ENCODE assay signal across 15 cellular contexts in genomic region chr1:47592296-47592975, GRCh38.
A peak's percentile ranks its signal among the peaks of the same experiment; 100 is the strongest.
DNase-seq lines count a peak whose midpoint lies in the region; ATAC-seq, FAIRE-seq and TF ChIP-seq lines count a peak whose summit lies in the region.
"Had no signal": no experiment of that assay in that cellular context is flagged by ENCODE, and none has a peak within 500 bp of the region (broad histone marks: within the 10 kb centered on the region; RNA-seq: fewer than 3 reads in every experiment).

No MANE protein-coding gene starts in this region.

- no peak overlapping the region for H3K27ac ChIP-seq in small intestine (ENCODE audit: low read depth in 1 of 2, low read length in 1 of 2)
- H3K27ac ChIP-seq: ascending aorta, parathyroid adenoma had no signal

- no peaks in the 10 kb centered on the region for H3K9me3 ChIP-seq in small intestine (ENCODE audit: control insufficient read depth, low read depth)
- H3K9me3 ChIP-seq: ascending aorta, HAP-1 had no signal

- H3K36me3 ChIP-seq in small intestine (ENCODE audit: control insufficient read depth in 2 of 2, insufficient read depth in 2 of 2, low read length in 2 of 2), result no peaks in the 10 kb centered on the region
- H3K36me3 ChIP-seq: ascending aorta, HAP-1 had no signal

- H3K4me3 Mint-ChIP-seq in glutamatergic neuron (ENCODE audit: unreplicated experiment), result peak overlapping the region; percentile 73
- H3K4me3 Mint-ChIP-seq: activated CD4-positive, alpha-beta T cell treated with anti-CD3 and anti-CD28 coated beads for 36 hours; activated T-helper 17 cell treated with anti-CD3 and anti-CD28 coated beads, Interleukin-2, amount 50 U/mL, for 72 hours had no signal

- H3K4me3 ChIP-seq in small intestine (ENCODE audit: low read depth in 1 of 2, low read length in 2 of 2), result no peak overlapping the region
- H3K4me3 ChIP-seq: HAP-1 had no signal

- peak; percentile 47 for DNase-seq in activated CD8-positive, alpha-beta memory T cell treated with anti-CD3 and anti-CD28 coated beads for 24 hours
- no peak for DNase-seq in activated CD8-positive, alpha-beta memory T cell treated with anti-CD3 and anti-CD28 coated beads, Interleukin-2, amount 50 U/mL, for 4 hours
- DNase-seq in NCI-H345 treated with DMSO at 0.1 percent for 48 hours (lab: John Stamatoyannopoulos, UW; ENCODE audit: unreplicated experiment) (peak; percentile 7), glutamatergic neuron (no peak), small intestine (peak; percentile 5), NCI-H146 treated with DMSO at 0.1 percent for 48 hours (lab: John Stamatoyannopoulos, UW; ENCODE audit: unreplicated experiment) (no peak), midbrain (lab: John Stamatoyannopoulos, UW) (no peak)
- DNase-seq: activated CD4-positive, alpha-beta T cell treated with anti-CD3 and anti-CD28 coated beads for 36 hours; NCI-H446 treated with DMSO at 0.1 percent for 48 hours had no signal

- H3K4me1 ChIP-seq in small intestine (ENCODE audit: control insufficient read depth in 2 of 2, insufficient read depth in 1 of 2, low read depth in 1 of 2, low read length in 1 of 2), result no peaks in the 10 kb centered on the region
- H3K4me1 ChIP-seq: HAP-1, parathyroid adenoma had no signal

- H3K27me3 ChIP-seq in small intestine (ENCODE audit: control insufficient read depth in 2 of 2, insufficient read depth in 2 of 2, low read length in 2 of 2), result peaks cover 0 to 8% of the 10 kb centered on the region in 2 donors
- H3K27me3 ChIP-seq: ascending aorta had no signal

- H3K4me1 Mint-ChIP-seq in glutamatergic neuron (ENCODE audit: low read depth, unreplicated experiment), result peaks cover 6% of the 10 kb centered on the region
- H3K4me1 Mint-ChIP-seq: activated CD4-positive, alpha-beta T cell treated with anti-CD3 and anti-CD28 coated beads for 36 hours; activated T-helper 17 cell treated with anti-CD3 and anti-CD28 coated beads, Interleukin-2, amount 50 U/mL, for 72 hours had no signal

- H3K27me3 Mint-ChIP-seq in glutamatergic neuron (ENCODE audit: unreplicated experiment), result peaks cover 5% of the 10 kb centered on the region

- no peak overlapping the region for H3K27ac Mint-ChIP-seq in glutamatergic neuron (ENCODE audit: unreplicated experiment)
- H3K27ac Mint-ChIP-seq: activated CD4-positive, alpha-beta T cell treated with anti-CD3 and anti-CD28 coated beads for 36 hours; activated T-helper 17 cell treated with anti-CD3 and anti-CD28 coated beads, Interleukin-2, amount 50 U/mL, for 72 hours had no signal

- FAIRE-seq in small intestine (lab: Jason Lieb, UNC), result no peak
- FAIRE-seq: RCC 7860 had no signal

- H3K9me3 Mint-ChIP-seq in glutamatergic neuron (ENCODE audit: unreplicated experiment), result peaks cover 1% of the 10 kb centered on the region
- H3K9me3 Mint-ChIP-seq: activated T-helper 17 cell treated with anti-CD3 and anti-CD28 coated beads, Interleukin-2, amount 50 U/mL, for 72 hours had no signal

- no peak for ATAC-seq in HG02610 (IDR thresholded peaks at IDR 0.05; ENCODE audit: unreplicated experiment)
- ATAC-seq: activated CD4-positive, alpha-beta T cell treated with anti-CD3 and anti-CD28 coated beads for 36 hours; activated T-helper 17 cell treated with anti-CD3 and anti-CD28 coated beads, Interleukin-2, amount 50 U/mL, for 72 hours had no signal

- no peaks in the 10 kb centered on the region for H3K36me3 Mint-ChIP-seq in glutamatergic neuron (ENCODE audit: unreplicated experiment)

- no peak for TF ChIP-seq CTCF in glutamatergic neuron (IDR thresholded peaks at IDR 0.05; ENCODE audit: partially characterized antibody, unreplicated experiment)

- WGBS in small intestine, 3 donors, result 33 to 71% (median 64%) methylated on average over 15 of the region's 15 CpGs

Comparison
In these comparisons a context has a peak if more than half of its experiments do, and no peak if none do; other contexts are left out.
1. DNase-seq: peak in activated CD8-positive, alpha-beta memory T cell treated with anti-CD3 and anti-CD28 coated beads for 24 hours (single experiment), NCI-H345 treated with DMSO at 0.1 percent for 48 hours (single experiment) and small intestine (single experiment); none in activated CD8-positive, alpha-beta memory T cell treated with anti-CD3 and anti-CD28 coated beads, Interleukin-2, amount 50 U/mL, for 4 hours (single experiment), glutamatergic neuron (single experiment), NCI-H146 treated with DMSO at 0.1 percent for 48 hours (single experiment) and midbrain (single experiment).